10 cellular contexts compared by ENCODE assay signal in the genomic region with DNA sequence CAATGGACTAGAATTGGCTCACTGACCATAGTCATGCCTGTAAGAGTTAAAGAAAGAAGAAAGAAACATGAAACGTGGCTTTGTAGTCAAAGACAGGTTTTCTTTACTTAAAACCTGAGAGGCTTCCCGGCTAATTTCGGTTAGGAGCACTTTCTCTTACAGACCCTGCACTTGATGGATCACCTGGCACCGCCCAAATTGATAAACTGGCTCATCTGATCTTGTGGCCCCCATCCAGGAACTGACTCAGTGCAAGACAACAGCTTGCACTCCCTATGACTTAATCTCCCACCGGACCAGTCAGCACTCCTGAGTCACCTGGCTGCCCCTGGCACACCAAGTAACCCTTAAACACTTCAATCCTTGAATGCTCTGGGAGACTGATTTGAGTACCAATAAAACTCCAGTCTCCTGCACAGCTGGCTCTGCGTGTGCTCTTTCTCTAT. TPM values are rescaled to one million over a fixed set of nuclear protein-coding genes. Genes with fewer than 3 reads are reported as not detected.
DNase-seq lines count a peak whose midpoint lies in the region; ATAC-seq, FAIRE-seq and TF ChIP-seq lines count a peak whose summit lies in the region.
"Had no signal": no experiment of that assay in that cellular context is flagged by ENCODE, and none has a peak within 500 bp of the region (broad histone marks: within the 10 kb centered on the region; RNA-seq: fewer than 3 reads in every experiment).

No MANE protein-coding gene starts in this region.

- H3K4me1 Mint-ChIP-seq in naive thymus-derived CD8-positive, alpha-beta T cell, result peaks cover 7 to 30% (median 12%) of the 10 kb centered on the region in 4 donors

- ATAC-seq in naive thymus-derived CD8-positive, alpha-beta T cell, result no peak
- ATAC-seq in HepG2 (no peak; the same call in 2 of the 3 replicates), GM21367 (IDR thresholded peaks at IDR 0.05; ENCODE audit: unreplicated experiment) (no peak)

- H3K9ac ChIP-seq in endothelial cell of umbilical vein (replicated peaks; ENCODE audit: extremely low read depth, insufficient read depth, low read length) (no peak overlapping the region), HepG2 (ENCODE audit: insufficient read depth, low read depth, low read length) (no peak overlapping the region)

- FAIRE-seq in endothelial cell of umbilical vein (lab: Jason Lieb, UNC) (no peak), HepG2 (lab: Jason Lieb, UNC) (no peak)

- peaks cover 0 to 68% (median 29%) of the 10 kb centered on the region in 3 donors for H3K36me3 Mint-ChIP-seq in naive thymus-derived CD8-positive, alpha-beta T cell

- H3K4me2 ChIP-seq in endothelial cell of umbilical vein (ENCODE audit: insufficient read depth, low read length) (peak overlapping the region; percentile 28), osteoblast (ENCODE audit: insufficient read depth, low read length) (peak overlapping the region; percentile 54), HepG2 (ENCODE audit: low read depth, low read length) (no peak overlapping the region)

- no peaks in the 10 kb centered on the region for H4K20me1 ChIP-seq in endothelial cell of umbilical vein (replicated peaks; ENCODE audit: control insufficient read depth, extremely low read depth, insufficient read depth, low read length)
- peaks cover under 1% of the 10 kb centered on the region for H4K20me1 ChIP-seq in osteoblast (ENCODE audit: insufficient read depth, low read length)
- no peaks in the 10 kb centered on the region for H4K20me1 ChIP-seq in HepG2 (ENCODE audit: insufficient read depth, low read length)

- H3K4me3 Mint-ChIP-seq in naive thymus-derived CD8-positive, alpha-beta T cell, result no peak overlapping the region
- H3K4me3 Mint-ChIP-seq: activated CD8-positive, alpha-beta memory T cell treated with anti-CD3 and anti-CD28 coated beads, Interleukin-2, amount 10 ng/mL, durations not matched to agents 7 days and 5 days; stimulated activated naive CD8-positive, alpha-beta T cell treated with anti-CD3 and anti-CD28 coated beads, Interleukin-15, amount 100 ng/mL, for 72 hours had no signal

- TF ChIP-seq EP300 in HepG2 (IDR thresholded peaks at IDR 0.05; ENCODE audit: low read depth in 2 of 2, low read length in 2 of 2) (no peak), HepG2 (CRISPR knock-in tag; IDR thresholded peaks at IDR 0.05; ENCODE audit: borderline replicate concordance) (no peak)

- no peaks in the 10 kb centered on the region for H3K27me3 Mint-ChIP-seq in naive thymus-derived CD8-positive, alpha-beta T cell
- H3K27me3 Mint-ChIP-seq: activated CD8-positive, alpha-beta memory T cell treated with anti-CD3 and anti-CD28 coated beads, Interleukin-2, amount 10 ng/mL, durations not matched to agents 7 days and 5 days; stimulated activated naive CD8-positive, alpha-beta T cell treated with anti-CD3 and anti-CD28 coated beads, Interleukin-15, amount 100 ng/mL, for 72 hours had no signal

- H3K9me3 ChIP-seq in endothelial cell of umbilical vein (replicated peaks; ENCODE audit: control insufficient read depth, insufficient read depth, low read length) (no peaks in the 10 kb centered on the region), osteoblast (ENCODE audit: low read depth, low read length) (no peaks in the 10 kb centered on the region), HepG2 (ENCODE audit: low read length) (no peaks in the 10 kb centered on the region)

- POLR2A ChIA-PET in endothelial cell of umbilical vein (lab: Charles Lee), result interaction anchor here (0.9 kb wide), 1 partner anchor 37 kb away, joined by 3 read pairs; the partner anchor contains the start of gene TMEM14C
- POLR2A ChIA-PET in naive thymus-derived CD8-positive, alpha-beta T cell (lab: Charles Lee), result no interaction called here
- POLR2A ChIA-PET in HepG2 (lab: Yijun Ruan, JAX), result interaction anchor here (1.0 to 4.4 kb wide), 4 partner anchors 13 to 65 kb away, joined by 4 to 27 read pairs (median 7); partner anchors contain the start of genes C6orf52, PAK1IP1, TMEM14B and TMEM14C

- DNase-seq in EL (peak; percentile 85), NCI-H2171 (lab: John Stamatoyannopoulos, UW) (peak; percentile 14), endothelial cell of umbilical vein (ENCODE audit: low read depth, low spot score) (peak; percentile 53), osteoblast (ENCODE audit: insufficient read length, low spot score, missing footprints) (no peak), HepG2 (ENCODE audit: low spot score) (no peak)
- no peak for DNase-seq in naive thymus-derived CD8-positive, alpha-beta T cell
- DNase-seq in stimulated activated CD4-positive, alpha-beta T cell treated with anti-CD3 and anti-CD28 coated beads, Interleukin-4, amount 100 ng/mL, for 4 hours, result no peak
- DNase-seq: activated CD8-positive, alpha-beta memory T cell treated with anti-CD3 and anti-CD28 coated beads, Interleukin-2, amount 10 ng/mL, durations not matched to agents 7 days and 5 days; stimulated activated naive CD8-positive, alpha-beta T cell treated with anti-CD3 and anti-CD28 coated beads, Interleukin-15, amount 100 ng/mL, for 72 hours had no signal

- H3K4me1 ChIP-seq in endothelial cell of umbilical vein (ENCODE audit: control insufficient read depth, extremely low read depth, insufficient read depth, low read length), result peaks cover 15% of the 10 kb centered on the region
- H3K4me1 ChIP-seq in osteoblast (ENCODE audit: insufficient read depth, low read length), result peaks cover 21% of the 10 kb centered on the region
- H3K4me1 ChIP-seq in HepG2 (ENCODE audit: insufficient read depth, low read length), result peaks cover 26% of the 10 kb centered on the region

- H3K4me3 ChIP-seq in endothelial cell of umbilical vein (replicated peaks in 1 of 3; ENCODE audit: insufficient read depth in 1 of 3, low read depth in 1 of 3, low read length in 3 of 3) (no peak overlapping the region), osteoblast (ENCODE audit: insufficient read depth, low read length) (no peak overlapping the region), HepG2 (replicated peaks in 1 of 3; ENCODE audit: insufficient read depth in 1 of 3, low read depth in 2 of 3, low read length in 3 of 3) (no peak overlapping the region)

- H3K27ac ChIP-seq in endothelial cell of umbilical vein (ENCODE audit: insufficient read depth, low read depth, low read length) (peak overlapping the region; percentile 41), osteoblast (ENCODE audit: low read depth, low read length) (peak overlapping the region; percentile 64), HepG2 (ENCODE audit: extremely low read length, insufficient read depth, low read length) (no peak overlapping the region)

- no peak for TF ChIP-seq POLR2A in endothelial cell of umbilical vein (IDR thresholded peaks at IDR 0.05; ENCODE audit: low read depth, low read length)
- no peak for TF ChIP-seq POLR2A in HepG2 (IDR thresholded peaks at IDR 0.05; ENCODE audit: insufficient read depth in 1 of 2, low read depth in 2 of 2, low read length in 2 of 2)

- TF ChIP-seq CTCF in endothelial cell of umbilical vein (IDR thresholded peaks at IDR 0.05; ENCODE audit: extremely low read depth in 1 of 2, insufficient read depth in 1 of 2, low read depth in 1 of 2, low read length in 2 of 2), result no peak
- no peak for TF ChIP-seq CTCF in osteoblast (IDR thresholded peaks at IDR 0.05; ENCODE audit: extremely low read depth, low read depth, low read length)
- TF ChIP-seq CTCF in HepG2 (CRISPR knock-in tag; IDR thresholded peaks at IDR 0.05), result no peak

- no TSS peak for BruUV-seq in endothelial cell of umbilical vein (replicated peaks; lab: Mats Ljungman, UMichigan)
- no TSS peak for BruUV-seq in HepG2 (replicated peaks; lab: Mats Ljungman, UMichigan)

- H3K36me3 ChIP-seq in endothelial cell of umbilical vein (ENCODE audit: control insufficient read depth in 2 of 2, extremely low read depth in 1 of 2, insufficient read depth in 2 of 2, low read length in 2 of 2) (no peaks in the 10 kb centered on the region), osteoblast (ENCODE audit: insufficient read depth, low read length) (peaks cover 21% of the 10 kb centered on the region), HepG2 (replicated peaks in 1 of 2; ENCODE audit: control insufficient read depth in 1 of 2, insufficient read depth in 2 of 2, low read length in 2 of 2) (peaks cover 10 to 50% of the 10 kb centered on the region in 2 experiments)

- CTCF ChIA-PET in endothelial cell of umbilical vein (lab: Charles Lee), result interaction anchor here (0.6 to 1.8 kb wide), 20 partner anchors 9 to 281 kb away, joined by 3 to 21 read pairs (median 4); partner anchors contain the start of genes C6orf52, PAK1IP1 and TMEM14C
- CTCF ChIA-PET in HepG2 (lab: Yijun Ruan, JAX; ENCODE audit: low intra/inter-chr PET ratio, low total read pairs), result interaction anchor here (1.2 kb wide), 1 partner anchor 282 kb away, joined by 7 read pairs; no protein-coding TSS in a partner anchor

- dilution Hi-C loops in endothelial cell of umbilical vein (cut with MboI; ENCODE audit: extremely low pct_ligation_motif_present, low sequenced_read_pairs), result no loop called here

- in situ Hi-C loops in HepG2 (cut with HindIII; ENCODE audit: extremely low pct_ligation_motif_present, low pct_unique_long_range_greater_than_20kb), result no loop called here

- TF ChIP-seq RAD21 in HepG2 (CRISPR knock-in tag; IDR thresholded peaks at IDR 0.05), result no peak

- 86% methylated on average over 5 of the region's 6 CpGs for WGBS in HepG2 (ENCODE audit: low lambda C conversion rate)

- no peak overlapping the region for H2AFZ ChIP-seq in endothelial cell of umbilical vein (ENCODE audit: low read depth, low read length)
- no peak overlapping the region for H2AFZ ChIP-seq in osteoblast (ENCODE audit: low read length)
- no peak overlapping the region for H2AFZ ChIP-seq in HepG2 (ENCODE audit: low read length)

- no peaks in the 10 kb centered on the region for H3K79me2 ChIP-seq in endothelial cell of umbilical vein (ENCODE audit: control insufficient read depth, insufficient read depth, low read length)
- peaks cover 4% of the 10 kb centered on the region for H3K79me2 ChIP-seq in osteoblast (ENCODE audit: insufficient read depth, low read length)
- H3K79me2 ChIP-seq in HepG2 (ENCODE audit: insufficient read depth, low read length), result peaks cover under 1% of the 10 kb centered on the region

- H3K9me1 ChIP-seq in endothelial cell of umbilical vein (replicated peaks; ENCODE audit: control insufficient read depth, extremely low read depth, insufficient read depth, low read length), result no peaks in the 10 kb centered on the region

- intact Hi-C loops in endothelial cell of umbilical vein (cut with micrococcal nuclease) (loop anchor here (1.0 kb wide), 5 partner anchors 13 to 250 kb away; partner anchors contain the start of genes C6orf52, PAK1IP1, TMEM14B and TMEM14C), HepG2 (cut with micrococcal nuclease; ENCODE audit: unreplicated experiment) (loop anchor here (1.0 kb wide), 2 partner anchors 37 to 282 kb away; partner anchors contain the start of gene TMEM14C)

- H3K27me3 ChIP-seq in endothelial cell of umbilical vein (ENCODE audit: control insufficient read depth in 2 of 2, insufficient read depth in 2 of 2, low read length in 2 of 2) (no peaks in the 10 kb centered on the region), osteoblast (ENCODE audit: insufficient read depth, low read length) (no peaks in the 10 kb centered on the region), HepG2 (ENCODE audit: control insufficient read depth in 1 of 2, insufficient read depth in 2 of 2, low read length in 2 of 2) (no peaks in the 10 kb centered on the region)

- H3K9me3 Mint-ChIP-seq in naive thymus-derived CD8-positive, alpha-beta T cell, result no peaks in the 10 kb centered on the region
- H3K9me3 Mint-ChIP-seq: stimulated activated naive CD8-positive, alpha-beta T cell treated with anti-CD3 and anti-CD28 coated beads, Interleukin-15, amount 100 ng/mL, for 72 hours had no signal

- H3K27ac Mint-ChIP-seq in naive thymus-derived CD8-positive, alpha-beta T cell, result peak overlapping the region in 3 of 10 donors; percentile 40 to 75 (median 56)
- H3K27ac Mint-ChIP-seq: activated CD8-positive, alpha-beta memory T cell treated with anti-CD3 and anti-CD28 coated beads, Interleukin-2, amount 10 ng/mL, durations not matched to agents 7 days and 5 days had no signal

RNA-seq across cellular contexts. Expression of gene TMEM14B, which starts 12.3 kb away (rescaled TPM):
- total RNA-seq in endothelial cell of umbilical vein (54.6 and 58.2 TPM in 2 replicates), osteoblast (64.1 and 73.1 TPM in 2 replicates), HepG2 (2016; rRNA removed; fragmentation: Illumina TruSeq; extraction: Trizol) (191 and 200 TPM in 2 replicates)
- polyA plus RNA-seq in endothelial cell of umbilical vein (56.9 and 73.1 TPM in 2 replicates), HepG2 (2011; rRNA removed) (86.9 and 133 TPM in 2 replicates)
- 61.7 and 64.3 TPM in 2 replicates for polyA plus RNA-seq in endothelial cell of umbilical vein (2011; cell fraction: cytosol; rRNA removed)
- polyA plus RNA-seq in endothelial cell of umbilical vein (2011; cell fraction: nucleus; rRNA removed), result 29.1 and 33.6 TPM in 2 replicates
- 51.1 and 64.9 TPM in 2 replicates for polyA plus RNA-seq in endothelial cell of umbilical vein (2012)
- 39.8 and 44.9 TPM in 2 replicates for polyA minus RNA-seq in endothelial cell of umbilical vein
- polyA minus RNA-seq in endothelial cell of umbilical vein (2011; cell fraction: cytosol; rRNA and poly(A)+ RNA removed), result 33.9 TPM
- 17.9 and 22.2 TPM in 2 replicates for polyA minus RNA-seq in endothelial cell of umbilical vein (2011; cell fraction: nucleus; rRNA and poly(A)+ RNA removed)
- total RNA-seq in naive thymus-derived CD8-positive, alpha-beta T cell, result 10 to 100 TPM; 76.4 to 83.9 TPM
- polyA plus RNA-seq in naive thymus-derived CD8-positive, alpha-beta T cell, result 100 to 1,000 TPM; 194 to 241 (median 212) TPM
- total RNA-seq in HepG2 (2016; cell fraction: cytosol; rRNA removed; fragmentation: Illumina TruSeq; extraction: Trizol; ENCODE audit: low read depth), result 220 and 308 TPM in 2 replicates
- total RNA-seq in HepG2 (2016; cell fraction: insoluble cytoplasmic fraction; rRNA removed; fragmentation: Illumina TruSeq; extraction: Trizol), result 192 and 194 TPM in 2 replicates
- 279 and 333 TPM in 2 replicates for total RNA-seq in HepG2 (2016; cell fraction: membrane; rRNA removed; fragmentation: Illumina TruSeq; extraction: Trizol)
- total RNA-seq in HepG2 (2016; cell fraction: nucleus; rRNA removed; fragmentation: Illumina TruSeq; extraction: Trizol), result 116 and 125 TPM in 2 replicates
- 90.3 and 110 TPM in 2 replicates for polyA plus RNA-seq in HepG2 (2011; cell fraction: cytosol; rRNA removed)
- polyA plus RNA-seq in HepG2 (2011; cell fraction: nucleus; rRNA removed), result 36.1 and 45.4 TPM in 2 replicates
- 61.8 and 116 TPM in 2 replicates for polyA plus RNA-seq in HepG2 (2012)
- 248 and 371 TPM in 2 replicates for polyA plus RNA-seq in HepG2 (2016; cell fraction: cytosol; fragmentation: Illumina TruSeq; extraction: Trizol; ENCODE audit: low read depth)
- polyA plus RNA-seq in HepG2 (2016; cell fraction: insoluble cytoplasmic fraction; fragmentation: Illumina TruSeq; extraction: Trizol; ENCODE audit: low read depth), result 171 and 177 TPM in 2 replicates
- polyA plus RNA-seq in HepG2 (2016; cell fraction: membrane; fragmentation: Illumina TruSeq; extraction: Trizol; ENCODE audit: low read depth), result 243 and 316 TPM in 2 replicates
- polyA plus RNA-seq in HepG2 (2016; cell fraction: nucleus; fragmentation: Illumina TruSeq; extraction: Trizol; ENCODE audit: insufficient read depth, low read depth), result 178 and 179 TPM in 2 replicates
- 57.9 and 63.5 TPM in 2 replicates for polyA minus RNA-seq in HepG2 (2011; rRNA and poly(A)+ RNA removed; ENCODE audit: low replicate concordance)
- 22.6 and 28.8 TPM in 2 replicates for polyA minus RNA-seq in HepG2 (2011; cell fraction: cytosol; rRNA and poly(A)+ RNA removed)
- 64.8 and 69.5 TPM in 2 replicates for polyA minus RNA-seq in HepG2 (2011; cell fraction: nucleus; rRNA and poly(A)+ RNA removed)

RNA-seq across cellular contexts. Expression of gene TMEM14C, which starts 37.0 kb away (rescaled TPM):
- total RNA-seq in endothelial cell of umbilical vein (68.0 and 89.3 TPM in 2 replicates), osteoblast (131 and 155 TPM in 2 replicates), HepG2 (2016; rRNA removed; fragmentation: Illumina TruSeq; extraction: Trizol) (163 and 184 TPM in 2 replicates)
- polyA plus RNA-seq in endothelial cell of umbilical vein (137 and 146 TPM in 2 replicates), HepG2 (2011; rRNA removed) (157 and 184 TPM in 2 replicates)
- 136 and 157 TPM in 2 replicates for polyA plus RNA-seq in endothelial cell of umbilical vein (2011; cell fraction: cytosol; rRNA removed)
- 55.0 and 57.8 TPM in 2 replicates for polyA plus RNA-seq in endothelial cell of umbilical vein (2011; cell fraction: nucleus; rRNA removed)
- 95.5 and 108 TPM in 2 replicates for polyA plus RNA-seq in endothelial cell of umbilical vein (2012)
- 80.3 and 84.5 TPM in 2 replicates for polyA minus RNA-seq in endothelial cell of umbilical vein
- polyA minus RNA-seq in endothelial cell of umbilical vein (2011; cell fraction: cytosol; rRNA and poly(A)+ RNA removed), result 52.2 TPM
- 6.2 and 7.4 TPM in 2 replicates for polyA minus RNA-seq in endothelial cell of umbilical vein (2011; cell fraction: nucleus; rRNA and poly(A)+ RNA removed)
- total RNA-seq in naive thymus-derived CD8-positive, alpha-beta T cell, result 10 to 100 TPM; 33.7 to 35.8 TPM
- 100 to 1,000 TPM in 2 of 3 donors, 10 to 100 TPM in 1; 95.9 to 205 (median 135) TPM for polyA plus RNA-seq in naive thymus-derived CD8-positive, alpha-beta T cell
- 87.4 and 106 TPM in 2 replicates for total RNA-seq in HepG2 (2016; cell fraction: cytosol; rRNA removed; fragmentation: Illumina TruSeq; extraction: Trizol; ENCODE audit: low read depth)
- 172 and 188 TPM in 2 replicates for total RNA-seq in HepG2 (2016; cell fraction: insoluble cytoplasmic fraction; rRNA removed; fragmentation: Illumina TruSeq; extraction: Trizol)
- 122 and 141 TPM in 2 replicates for total RNA-seq in HepG2 (2016; cell fraction: membrane; rRNA removed; fragmentation: Illumina TruSeq; extraction: Trizol)
- total RNA-seq in HepG2 (2016; cell fraction: nucleus; rRNA removed; fragmentation: Illumina TruSeq; extraction: Trizol), result 137 and 149 TPM in 2 replicates
- polyA plus RNA-seq in HepG2 (2011; cell fraction: cytosol; rRNA removed), result 179 and 195 TPM in 2 replicates
- 50.7 TPM in 2 replicates for polyA plus RNA-seq in HepG2 (2011; cell fraction: nucleus; rRNA removed)
- polyA plus RNA-seq in HepG2 (2012), result 127 and 151 TPM in 2 replicates
- 93.8 and 119 TPM in 2 replicates for polyA plus RNA-seq in HepG2 (2016; cell fraction: cytosol; fragmentation: Illumina TruSeq; extraction: Trizol; ENCODE audit: low read depth)
- 155 and 169 TPM in 2 replicates for polyA plus RNA-seq in HepG2 (2016; cell fraction: insoluble cytoplasmic fraction; fragmentation: Illumina TruSeq; extraction: Trizol; ENCODE audit: low read depth)
- polyA plus RNA-seq in HepG2 (2016; cell fraction: membrane; fragmentation: Illumina TruSeq; extraction: Trizol; ENCODE audit: low read depth), result 116 and 139 TPM in 2 replicates
- polyA plus RNA-seq in HepG2 (2016; cell fraction: nucleus; fragmentation: Illumina TruSeq; extraction: Trizol; ENCODE audit: insufficient read depth, low read depth), result 215 and 223 TPM in 2 replicates
- polyA minus RNA-seq in HepG2 (2011; rRNA and poly(A)+ RNA removed; ENCODE audit: low replicate concordance), result 101 and 129 TPM in 2 replicates
- 36.3 and 44.5 TPM in 2 replicates for polyA minus RNA-seq in HepG2 (2011; cell fraction: cytosol; rRNA and poly(A)+ RNA removed)
- polyA minus RNA-seq in HepG2 (2011; cell fraction: nucleus; rRNA and poly(A)+ RNA removed), result 24.2 and 24.3 TPM in 2 replicates

Comparison
In these comparisons a context has a peak if more than half of its experiments do, and no peak if none do; other contexts are left out.
1. DNase-seq: peak in EL (single experiment), NCI-H2171 (single experiment) and endothelial cell of umbilical vein (single experiment); none in osteoblast (single experiment), naive thymus-derived CD8-positive, alpha-beta T cell (0 of 10), HepG2 (single experiment) and stimulated activated CD4-positive, alpha-beta T cell treated with anti-CD3 and anti-CD28 coated beads, Interleukin-4, amount 100 ng/mL, for 4 hours (0 of 2).